In genomic region chr7:108094933-108095710, GRCh38 we compare ENCODE assay signal across 9 cellular contexts. TPM values are rescaled to one million over a fixed set of nuclear protein-coding genes. Genes with fewer than 3 reads are reported as not detected.
DNase-seq lines count a peak whose midpoint lies in the region; ATAC-seq and TF ChIP-seq lines count a peak whose summit lies in the region.
"Had no signal": no experiment of that assay in that cellular context is flagged by ENCODE, and none has a peak within 500 bp of the region (broad histone marks: within the 10 kb centered on the region; RNA-seq: fewer than 3 reads in every experiment).

No MANE protein-coding gene starts in this region.

- TF ChIP-seq CTCF in fibroblast of mammary gland (conservative IDR thresholded peaks at IDR 0.05; ENCODE audit: control insufficient read depth, insufficient read depth, low read depth, low read length), result no peak
- TF ChIP-seq CTCF in GM13977 (IDR thresholded peaks at IDR 0.05; ENCODE audit: extremely low read depth, insufficient read depth, missing control alignments), result no peak

- in situ Hi-C loops in GM13977 (cut with MboI; ENCODE audit: low pct_unique_long_range_greater_than_20kb, low sequenced_read_pairs, unreplicated experiment), result no loop called here

- peak overlapping the region; percentile 31 for H3K4me3 ChIP-seq in fibroblast of mammary gland (ENCODE audit: control insufficient read depth, low read depth, low read length)

- no peak overlapping the region for H3K27ac ChIP-seq in caudate nucleus (ENCODE audit: low read depth, low read length)

- ATAC-seq in GM21619 (IDR thresholded peaks at IDR 0.05; ENCODE audit: unreplicated experiment) (peak; percentile 64), HG02642 (IDR thresholded peaks at IDR 0.05; ENCODE audit: poor library complexity, unreplicated experiment) (no peak)

- DNase-seq in NCI-H748 (lab: John Stamatoyannopoulos, UW; ENCODE audit: unreplicated experiment) (peak; percentile 36), fibroblast of mammary gland (ENCODE audit: low read depth) (peak; percentile 98), pulmonary artery endothelial cell (ENCODE audit: low read depth, low spot score) (peak; percentile 72), GM13977 (ENCODE audit: low spot score) (no peak), activated gamma-delta T cell treated with Interleukin-2 at 50 U/mL for 16 hours (no peak), caudate nucleus (lab: John Stamatoyannopoulos, UW) (no peak)

RNA-seq across cellular contexts. Expression of gene LAMB4, which starts 35.0 kb away (rescaled TPM):
- total RNA-seq in pulmonary artery endothelial cell, result 0.18 and 0.40 TPM in 2 replicates
- total RNA-seq: T-helper 2 cell treated with Interferon-gamma antibody and Interleukin-4, amounts not matched to agents 100 ng/mL and 5 ng/mL, for 36 hours had no signal

Comparison
In these comparisons a context has a peak if more than half of its experiments do, and no peak if none do; other contexts are left out.
1. DNase-seq: peak in NCI-H748 (single experiment), fibroblast of mammary gland (single experiment) and pulmonary artery endothelial cell (single experiment); none in GM13977 (single experiment), activated gamma-delta T cell treated with Interleukin-2 at 50 U/mL for 16 hours (single experiment) and caudate nucleus (0 of 61).